13 cellular contexts compared by ENCODE assay signal in the genomic region with DNA sequence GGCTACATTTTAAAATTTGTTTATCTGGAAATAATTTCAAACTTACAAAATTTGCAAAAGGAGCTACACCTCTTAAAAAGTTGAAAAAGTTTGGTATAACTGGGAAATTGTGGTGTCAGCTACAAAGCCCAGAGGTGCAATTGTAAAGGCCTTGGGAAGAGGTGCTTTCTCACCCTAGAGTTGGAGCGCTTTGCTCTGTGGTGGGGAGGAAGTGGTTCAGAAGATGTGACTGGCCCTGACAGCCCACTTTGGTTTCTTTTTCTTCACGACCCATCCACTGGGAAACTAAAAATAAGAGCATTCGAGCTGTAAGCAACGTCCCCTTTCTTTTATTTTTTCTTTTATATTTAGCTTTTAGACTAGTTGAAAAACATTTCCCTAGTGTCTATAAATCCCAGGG.
DNase-seq lines count a peak whose midpoint lies in the region; ATAC-seq lines count a peak whose summit lies in the region.
"Had no signal": no experiment of that assay in that cellular context is flagged by ENCODE, and none has a peak within 500 bp of the region (broad histone marks: within the 10 kb centered on the region; RNA-seq: fewer than 3 reads in every experiment).

No MANE protein-coding gene starts in this region.

- H3K4me1 Mint-ChIP-seq in stimulated activated memory B cell treated with anti-CD40 and anti-IgM and Interleukin-4, amounts not matched to agents 10 μg/mL and 1 μg/mL and 100 μg/mL, for 72 hours = no peaks in the 10 kb centered on the region

- no peak overlapping the region for H3K27ac Mint-ChIP-seq in stimulated activated memory B cell treated with anti-CD40 and anti-IgM and Interleukin-4, amounts not matched to agents 10 μg/mL and 1 μg/mL and 100 μg/mL, for 72 hours

- H3K4me3 Mint-ChIP-seq in stimulated activated memory B cell treated with anti-CD40 and anti-IgM and Interleukin-4, amounts not matched to agents 10 μg/mL and 1 μg/mL and 100 μg/mL, for 72 hours = no peak overlapping the region

- DNase-seq in NOMO-1 treated with DMSO at 0.1 percent for 48 hours (lab: John Stamatoyannopoulos, UW; ENCODE audit: unreplicated experiment) (peak; percentile 11), NOMO-1 treated with dmso at 0.1 percent for 144 hours (lab: John Stamatoyannopoulos, UW; ENCODE audit: unreplicated experiment) (no peak), HPDE6-E6E7 (ENCODE audit: extremely low spot score) (no peak), occipital lobe (lab: John Stamatoyannopoulos, UW) (no peak), GDM1 (lab: John Stamatoyannopoulos, UW) (no peak)
- DNase-seq: activated CD4-positive, alpha-beta T cell treated with anti-CD3 and anti-CD28 coated beads, Interleukin-2, amount 50 U/mL, for 4 hours; activated effector memory CD4-positive, alpha-beta T cell treated with Interleukin-2 at 50 U/mL for 16 hours; COR-L47; dermis blood vessel endothelial cell; NCI-H524 treated with DMSO at 0.1 percent for 48 hours had no signal

- H3K9me3 Mint-ChIP-seq in stimulated activated memory B cell treated with anti-CD40 and anti-IgM and Interleukin-4, amounts not matched to agents 10 μg/mL and 1 μg/mL and 100 μg/mL, for 72 hours = no peaks in the 10 kb centered on the region

- H3K36me3 Mint-ChIP-seq in stimulated activated memory B cell treated with anti-CD40 and anti-IgM and Interleukin-4, amounts not matched to agents 10 μg/mL and 1 μg/mL and 100 μg/mL, for 72 hours = no peaks in the 10 kb centered on the region

- H3K27me3 Mint-ChIP-seq in stimulated activated memory B cell treated with anti-CD40 and anti-IgM and Interleukin-4, amounts not matched to agents 10 μg/mL and 1 μg/mL and 100 μg/mL, for 72 hours = no peaks in the 10 kb centered on the region

- peak; percentile 95 for ATAC-seq in GM21825 (IDR thresholded peaks at IDR 0.05; ENCODE audit: unreplicated experiment)
- ATAC-seq in HG03354 (IDR thresholded peaks at IDR 0.05; ENCODE audit: poor library complexity, severe bottlenecking, unreplicated experiment) = peak; percentile 83
- ATAC-seq in stimulated activated memory B cell treated with anti-CD40 and anti-IgM and Interleukin-4, amounts not matched to agents 10 μg/mL and 1 μg/mL and 100 μg/mL, for 72 hours = peak; percentile 71
